Comparison of ENCODE assay signal across 1 cellular context in genomic region chr4:96599752-96600151, GRCh38.
TF ChIP-seq lines count a peak whose summit lies in the region.

No MANE protein-coding gene starts in this region.

TF ChIP-seq in H1, 55 proteins besides CTCF, POLR2A, EP300 and RAD21:
- no peak for TF ChIP-seq E2F6 (IDR thresholded peaks at IDR 0.05)
- no peak for TF ChIP-seq ASH2L (IDR thresholded peaks at IDR 0.05; ENCODE audit: low read length)
- TF ChIP-seq EZH2 (IDR thresholded peaks at IDR 0.05; ENCODE audit: low read depth, low read length, severe bottlenecking), result no peak
- TF ChIP-seq SUZ12 (IDR thresholded peaks at IDR 0.05; ENCODE audit: low read length), result no peak
- TF ChIP-seq KDM5A (IDR thresholded peaks at IDR 0.05; ENCODE audit: low read length), result no peak
- no peak for TF ChIP-seq EGR1 (IDR thresholded peaks at IDR 0.05; ENCODE audit: borderline replicate concordance, low read depth, low read length)
- TF ChIP-seq KDM1A (IDR thresholded peaks at IDR 0.05; ENCODE audit: borderline replicate concordance, low read length), result no peak
- TF ChIP-seq YY1 (IDR thresholded peaks at IDR 0.05; ENCODE audit: low read depth, low read length), result no peak
- no peak for TF ChIP-seq HDAC6 (IDR thresholded peaks at IDR 0.05; ENCODE audit: low read depth, low read length)
- TF ChIP-seq HDAC2 (IDR thresholded peaks at IDR 0.05; ENCODE audit: borderline replicate concordance in 1 of 2, low read depth in 2 of 2, low read length in 2 of 2), result no peak
- TF ChIP-seq TCF12 (IDR thresholded peaks at IDR 0.05; ENCODE audit: low read depth, low read length), result no peak
- no peak for TF ChIP-seq MAFK (IDR thresholded peaks at IDR 0.05; ENCODE audit: low read depth, low read length)
- no peak for TF ChIP-seq JUND (IDR thresholded peaks at IDR 0.05; ENCODE audit: low read length)
